8 cellular contexts compared by ENCODE assay signal in genomic region chr7:79298145-79298760, GRCh38.
DNase-seq lines count a peak whose midpoint lies in the region; ATAC-seq and TF ChIP-seq lines count a peak whose summit lies in the region.

No MANE protein-coding gene starts in this region.

- no peak overlapping the region for H2BK120ac ChIP-seq in mesendoderm (ENCODE audit: low read depth, low read length)

- no CpG with 5 or more reads among the region's 3 CpGs for WGBS in mesendoderm (ENCODE audit: extremely low coverage, insufficient coverage, low lambda C conversion rate)

- no peak overlapping the region for H2AK5ac ChIP-seq in mesendoderm (ENCODE audit: low read length)

- H3K9me3 ChIP-seq in CD4-positive, alpha-beta T cell (ENCODE audit: control insufficient read depth, low read length): no peaks in the 10 kb centered on the region
- H3K9me3 ChIP-seq in effector memory CD4-positive, alpha-beta T cell (ENCODE audit: control insufficient read depth, low read length): no peaks in the 10 kb centered on the region

- H3K36me3 ChIP-seq in mesendoderm (ENCODE audit: control insufficient read depth, insufficient read depth, low read length): no peaks in the 10 kb centered on the region
- H3K36me3 ChIP-seq in effector memory CD4-positive, alpha-beta T cell (ENCODE audit: control insufficient read depth, insufficient read depth, low read length): no peaks in the 10 kb centered on the region

- peaks cover 3% of the 10 kb centered on the region for H3K9me3 Mint-ChIP-seq in CD4-positive, alpha-beta T cell

- no peak overlapping the region for H3K9ac ChIP-seq in mesendoderm (ENCODE audit: low read length)

- H3K4ac ChIP-seq in mesendoderm (ENCODE audit: low read depth, low read length): no peak overlapping the region

- H3K79me1 ChIP-seq in mesendoderm (ENCODE audit: low read length): no peaks in the 10 kb centered on the region

- no peak overlapping the region for H3K4me3 ChIP-seq in mesendoderm (ENCODE audit: low read length)
- no peak overlapping the region for H3K4me3 ChIP-seq in effector memory CD4-positive, alpha-beta T cell (ENCODE audit: insufficient read depth, low read depth, low read length, poor library complexity, severe bottlenecking)

- H3K18ac ChIP-seq in mesendoderm (ENCODE audit: low read length): no peak overlapping the region

- no peak overlapping the region for H3K56ac ChIP-seq in mesendoderm (ENCODE audit: low read length)

- H3K4me1 ChIP-seq in mesendoderm (ENCODE audit: control insufficient read depth, low read depth, low read length): no peaks in the 10 kb centered on the region
- no peaks in the 10 kb centered on the region for H3K4me1 ChIP-seq in effector memory CD4-positive, alpha-beta T cell (ENCODE audit: control insufficient read depth, insufficient read depth, low read length, poor library complexity, severe bottlenecking)

- no peak overlapping the region for H4K8ac ChIP-seq in mesendoderm (ENCODE audit: low read depth, low read length)

- H3K4me3 Mint-ChIP-seq in CD4-positive, alpha-beta T cell: no peak overlapping the region

- no peak overlapping the region for H4K5ac ChIP-seq in mesendoderm (ENCODE audit: low read length)

- H3K79me2 ChIP-seq in mesendoderm (ENCODE audit: control insufficient read depth, insufficient read depth, low read length): no peaks in the 10 kb centered on the region

- H3K27me3 ChIP-seq in mesendoderm (ENCODE audit: insufficient read depth, low read length, poor library complexity): no peaks in the 10 kb centered on the region
- no peaks in the 10 kb centered on the region for H3K27me3 ChIP-seq in CD4-positive, alpha-beta T cell (ENCODE audit: control insufficient read depth, insufficient read depth, low read length)
- no peaks in the 10 kb centered on the region for H3K27me3 ChIP-seq in effector memory CD4-positive, alpha-beta T cell (replicated peaks; ENCODE audit: control insufficient read depth, insufficient read depth, low read length, poor library complexity, severe bottlenecking)

- POLR2A ChIA-PET in CD4-positive, alpha-beta T cell (lab: Charles Lee): no interaction called here

- no peak overlapping the region for H2BK15ac ChIP-seq in mesendoderm (replicated peaks; ENCODE audit: low read depth)

- no peak overlapping the region for H3K4me2 ChIP-seq in mesendoderm (ENCODE audit: low read length)

- H3K27ac Mint-ChIP-seq in CD4-positive, alpha-beta T cell: no peak overlapping the region

- H3K27ac ChIP-seq in mesendoderm (ENCODE audit: low read depth, low read length): no peak overlapping the region
- H3K27ac ChIP-seq in CD4-positive, alpha-beta T cell (ENCODE audit: low read depth, low read length): no peak overlapping the region
- no peak overlapping the region for H3K27ac ChIP-seq in effector memory CD4-positive, alpha-beta T cell (ENCODE audit: insufficient read depth, low read length, poor library complexity, severe bottlenecking)

- peak; percentile 60 for ATAC-seq in GM19468 (IDR thresholded peaks at IDR 0.05; ENCODE audit: extremely low read depth, unreplicated experiment)
- ATAC-seq in CD4-positive, alpha-beta T cell (ENCODE audit: poor library complexity): no peak

- CTCF ChIA-PET in CD4-positive, alpha-beta T cell (lab: Charles Lee): no interaction called here

- H3K4me1 Mint-ChIP-seq in CD4-positive, alpha-beta T cell (ENCODE audit: low read depth): no peaks in the 10 kb centered on the region

- H3K23ac ChIP-seq in mesendoderm (ENCODE audit: low read length): no peak overlapping the region

- no peak for TF ChIP-seq CTCF in CD4-positive, alpha-beta T cell (IDR thresholded peaks at IDR 0.05)

- no peaks in the 10 kb centered on the region for H3K36me3 Mint-ChIP-seq in CD4-positive, alpha-beta T cell (ENCODE audit: low read depth)

- no peak overlapping the region for H2BK5ac ChIP-seq in mesendoderm (ENCODE audit: low read length)

- no peaks in the 10 kb centered on the region for H3K27me3 Mint-ChIP-seq in CD4-positive, alpha-beta T cell

- peak; percentile 43 for DNase-seq in COR-L47 (lab: John Stamatoyannopoulos, UW)
- peak; percentile 13 for DNase-seq in NCI-H526 treated with DMSO at 0.1 percent for 48 hours (lab: John Stamatoyannopoulos, UW)
- DNase-seq in cerebellar cortex (ENCODE audit: low spot score): peak; percentile 86
- peak; percentile 47 for DNase-seq in mesendoderm
- DNase-seq in CD4-positive, alpha-beta T cell: no peak
- no peak for DNase-seq in 8988T
- no peak for DNase-seq in effector memory CD4-positive, alpha-beta T cell

- intact Hi-C loops in CD4-positive, alpha-beta T cell (cut with DNase I, micrococcal nuclease): no loop called here

Comparison
In these comparisons a context has a peak if more than half of its experiments do, and no peak if none do; other contexts are left out.
1. DNase-seq: peak in COR-L47 (single experiment), NCI-H526 treated with DMSO at 0.1 percent for 48 hours (single experiment), cerebellar cortex (single experiment) and mesendoderm (single experiment); none in CD4-positive, alpha-beta T cell (0 of 10), 8988T (single experiment) and effector memory CD4-positive, alpha-beta T cell (0 of 3).